In genomic region chr17:76446449-76447231, GRCh38 we compare ENCODE assay signal across 11 cellular contexts. TPM values are rescaled to one million over a fixed set of nuclear protein-coding genes. Genes with fewer than 3 reads are reported as not detected.
DNase-seq lines count a peak whose midpoint lies in the region; ATAC-seq, FAIRE-seq and TF ChIP-seq lines count a peak whose summit lies in the region.
"Had no signal": no experiment of that assay in that cellular context is flagged by ENCODE, and none has a peak within 500 bp of the region (broad histone marks: within the 10 kb centered on the region; RNA-seq: fewer than 3 reads in every experiment).

No MANE protein-coding gene starts in this region.

- H3K9ac ChIP-seq in H9 (ENCODE audit: extremely low read depth, insufficient read length, low read length): no peak overlapping the region
- H3K9ac ChIP-seq in iPS-20b (ENCODE audit: low read depth, low read length): peak overlapping the region; percentile 64; the same call in 1 of the 2 replicates

- peak in 1 of 2 experiments; percentile 30; a peak in 1 of 5 replicates for TF ChIP-seq EP300 in A549 (IDR thresholded peaks at IDR 0.05)

- no peak overlapping the region for H2BK5ac ChIP-seq in H9 (ENCODE audit: insufficient read length, low read length)

- no peak overlapping the region for H2AFZ ChIP-seq in H9 (ENCODE audit: low read length)

- no peak overlapping the region for H4K5ac ChIP-seq in H9 (ENCODE audit: insufficient read length, low read depth, low read length)

- TF ChIP-seq POLR2A in A549 (IDR thresholded peaks at IDR 0.05; ENCODE audit: low read length) (peak; percentile 31; the same call in 1 of the 2 replicates), uterus (IDR thresholded peaks at IDR 0.05) (no peak)

- H2AK5ac ChIP-seq in H9 (ENCODE audit: insufficient read length, low read length): no peak overlapping the region

- peaks cover 82 to 90% of the 10 kb centered on the region in 2 experiments for H3K4me1 Mint-ChIP-seq in H9
- H3K4me1 Mint-ChIP-seq in activated T-helper 1 cell treated with anti-CD3 and anti-CD28 coated beads, Interleukin-12 subunit alpha, Interleukin-12 subunit beta, Interleukin-2, Interleukin-4 antibody, amounts not matched to agents 30 ng/mL and 10 ng/mL and 1 ng/mL, durations not matched to agents 14 hours and 24 hours and 36 hours (ENCODE audit: low read depth): peaks cover 90% of the 10 kb centered on the region

- H3K4me1 ChIP-seq in A549 (peaks cover 80% of the 10 kb centered on the region), H9 (ENCODE audit: insufficient read depth, low read length) (peaks cover 50% of the 10 kb centered on the region), iPS-20b (ENCODE audit: insufficient read depth, low read length) (peaks cover 66% of the 10 kb centered on the region), uterus (no peaks in the 10 kb centered on the region)

- peak; percentile 92 for FAIRE-seq in A549 (lab: Jason Lieb, UNC)
- FAIRE-seq in D721Med (lab: Jason Lieb, UNC): no peak

- H3K27ac Mint-ChIP-seq in H9: peak overlapping the region in 2 of 3 experiments; percentile 84 to 93; a peak in 4 of 7 replicates
- H3K27ac Mint-ChIP-seq in activated T-helper 1 cell treated with anti-CD3 and anti-CD28 coated beads, Interleukin-12 subunit alpha, Interleukin-12 subunit beta, Interleukin-2, Interleukin-4 antibody, amounts not matched to agents 30 ng/mL and 10 ng/mL and 1 ng/mL, durations not matched to agents 14 hours and 24 hours and 36 hours: peak overlapping the region; percentile 42
- H3K27ac Mint-ChIP-seq: dendritic cell treated with granulocyte-macrophage colony-stimulating factor and Interleukin-4, amounts not matched to agents 40 ng/mL and 50 ng/mL, for 4 days had no signal

- H3K79me1 ChIP-seq in H9 (ENCODE audit: insufficient read depth, low read depth, low read length, poor library complexity, severe bottlenecking): peaks cover 4% of the 10 kb centered on the region

- H3K79me2 ChIP-seq in H9 (ENCODE audit: insufficient read depth, low read length): peaks cover 53% of the 10 kb centered on the region; the same call in 1 of the 2 replicates

- no peak overlapping the region for H3K23ac ChIP-seq in H9 (ENCODE audit: insufficient read length, low read depth, low read length)

- H3K36me3 Mint-ChIP-seq in H9 (ENCODE audit: insufficient read depth in 1 of 3, low read depth in 3 of 3): peaks cover 0 to 4% (median 0%) of the 10 kb centered on the region in 3 experiments; a peak in 2 of 7 replicates
- peaks cover 1% of the 10 kb centered on the region for H3K36me3 Mint-ChIP-seq in activated T-helper 1 cell treated with anti-CD3 and anti-CD28 coated beads, Interleukin-12 subunit alpha, Interleukin-12 subunit beta, Interleukin-2, Interleukin-4 antibody, amounts not matched to agents 30 ng/mL and 10 ng/mL and 1 ng/mL, durations not matched to agents 14 hours and 24 hours and 36 hours (ENCODE audit: low read depth)

- no peaks in the 10 kb centered on the region for H3K23me2 ChIP-seq in H9 (ENCODE audit: insufficient read length, low read depth, low read length, poor library complexity, severe bottlenecking)

- H3K18ac ChIP-seq in H9 (ENCODE audit: insufficient read length, low read depth, low read length): no peak overlapping the region

- no peak overlapping the region for H2BK120ac ChIP-seq in H9 (ENCODE audit: low read depth, low read length, poor library complexity, severe bottlenecking)

- peak overlapping the region; percentile 81 to 89 for H3K27ac ChIP-seq in A549
- H3K27ac ChIP-seq in H9 (ENCODE audit: insufficient read length, low read depth, low read length): no peak overlapping the region
- no peak overlapping the region for H3K27ac ChIP-seq in iPS-20b (ENCODE audit: low read length)
- H3K27ac ChIP-seq in uterus: no peak overlapping the region

- CTCF ChIA-PET in A549 (lab: Yijun Ruan, JAX): interaction anchor here (0.7 to 41.7 kb wide), 8 partner anchors 11 to 68 kb away, joined by 3 to 1994 read pairs (median 4); partner anchors contain the start of genes AANAT and RHBDF2

- H3K9me3 ChIP-seq in A549 (no peaks in the 10 kb centered on the region), H9 (ENCODE audit: control insufficient read depth, low read depth, low read length) (no peaks in the 10 kb centered on the region), iPS-20b (ENCODE audit: insufficient read depth, low read depth, low read length) (no peaks in the 10 kb centered on the region), uterus (no peaks in the 10 kb centered on the region)

- H3K4me3 ChIP-seq in A549: peak overlapping the region; percentile 29
- H3K4me3 ChIP-seq in iPS-20b (ENCODE audit: low read length): peak overlapping the region; percentile 3; the same call in 1 of the 2 replicates
- H3K4me3 ChIP-seq in uterus: no peak overlapping the region

- 2% methylated on average over 9 of the region's 9 CpGs for WGBS in A549 (ENCODE audit: missing lambda C conversion rate)
- no CpG with 5 or more reads among the region's 9 CpGs for WGBS in H9 (ENCODE audit: extremely low coverage, insufficient read length, low lambda C conversion rate)

- TF ChIP-seq CTCF in A549 (IDR thresholded peaks at IDR 0.05) (no peak), H9 (conservative IDR thresholded peaks at IDR 0.05) (no peak), uterus (IDR thresholded peaks at IDR 0.05) (no peak), D721Med (IDR thresholded peaks at IDR 0.05; ENCODE audit: insufficient read depth, missing control alignments) (no peak)

- H3K4me2 ChIP-seq in A549 (peak overlapping the region; percentile 86), H9 (ENCODE audit: insufficient read depth, insufficient read length, low read length) (no peak overlapping the region)

- no peak overlapping the region for H2BK15ac ChIP-seq in H9 (ENCODE audit: low read depth, low read length)

- POLR2A ChIA-PET in A549 (lab: Yijun Ruan, JAX): interaction anchor here (0.6 to 1.2 kb wide), 2 partner anchors 11 to 139 kb away, joined by 3 to 6 read pairs; no protein-coding TSS in a partner anchor

- H3K27me3 ChIP-seq in H9 (ENCODE audit: insufficient read depth, low read length) (no peaks in the 10 kb centered on the region), iPS-20b (ENCODE audit: insufficient read depth, low read length) (no peaks in the 10 kb centered on the region), uterus (no peaks in the 10 kb centered on the region)

- H3K4ac ChIP-seq in H9 (ENCODE audit: low read depth, low read length): no peak overlapping the region

- H3K4me3 Mint-ChIP-seq in H9: peak overlapping the region; percentile 7 to 51; a peak in 1 of 5 replicates
- no peak overlapping the region for H3K4me3 Mint-ChIP-seq in activated T-helper 1 cell treated with anti-CD3 and anti-CD28 coated beads, Interleukin-12 subunit alpha, Interleukin-12 subunit beta, Interleukin-2, Interleukin-4 antibody, amounts not matched to agents 30 ng/mL and 10 ng/mL and 1 ng/mL, durations not matched to agents 14 hours and 24 hours and 36 hours
- H3K4me3 Mint-ChIP-seq: dendritic cell treated with granulocyte-macrophage colony-stimulating factor and Interleukin-4, amounts not matched to agents 40 ng/mL and 50 ng/mL, for 4 days had no signal

- H3K36me3 ChIP-seq in iPS-20b (ENCODE audit: insufficient read depth, low read depth, low read length) (no peaks in the 10 kb centered on the region), uterus (no peaks in the 10 kb centered on the region)

- H3K9me3 Mint-ChIP-seq in H9: no peaks in the 10 kb centered on the region; a peak in 1 of 5 replicates
- H3K9me3 Mint-ChIP-seq in activated T-helper 1 cell treated with anti-CD3 and anti-CD28 coated beads, Interleukin-12 subunit alpha, Interleukin-12 subunit beta, Interleukin-2, Interleukin-4 antibody, amounts not matched to agents 30 ng/mL and 10 ng/mL and 1 ng/mL, durations not matched to agents 14 hours and 24 hours and 36 hours: no peaks in the 10 kb centered on the region
- H3K9me3 Mint-ChIP-seq: dendritic cell treated with granulocyte-macrophage colony-stimulating factor and Interleukin-4, amounts not matched to agents 40 ng/mL and 50 ng/mL, for 4 days had no signal

- no peak overlapping the region for H3T11ph ChIP-seq in H9 (ENCODE audit: low read length)

- no peak overlapping the region for H4K8ac ChIP-seq in H9 (replicated peaks; ENCODE audit: insufficient read length, low read depth, low read length)

- H3K27me3 Mint-ChIP-seq in H9 (ENCODE audit: low read depth): no peaks in the 10 kb centered on the region
- H3K27me3 Mint-ChIP-seq in activated T-helper 1 cell treated with anti-CD3 and anti-CD28 coated beads, Interleukin-12 subunit alpha, Interleukin-12 subunit beta, Interleukin-2, Interleukin-4 antibody, amounts not matched to agents 30 ng/mL and 10 ng/mL and 1 ng/mL, durations not matched to agents 14 hours and 24 hours and 36 hours (ENCODE audit: insufficient read depth): no peaks in the 10 kb centered on the region
- H3K27me3 Mint-ChIP-seq: dendritic cell treated with granulocyte-macrophage colony-stimulating factor and Interleukin-4, amounts not matched to agents 40 ng/mL and 50 ng/mL, for 4 days had no signal

- no peak overlapping the region for H4K91ac ChIP-seq in H9 (ENCODE audit: insufficient read length, low read depth, low read length)

- DNase-seq in A549 (ENCODE audit: low read depth in 1 of 2, low spot score in 1 of 2) (peak; percentile 84 to 96), H9 (peak; percentile 56), uterus (no peak), D721Med (ENCODE audit: insufficient read length, low spot score) (no peak)
- no peak for DNase-seq in activated T-helper 1 cell treated with anti-CD3 and anti-CD28 coated beads, Interleukin-12 subunit alpha, Interleukin-12 subunit beta, Interleukin-2, Interleukin-4 antibody, amounts not matched to agents 30 ng/mL and 10 ng/mL and 1 ng/mL, durations not matched to agents 14 hours and 24 hours and 36 hours (ENCODE audit: low spot score)
- DNase-seq: NCI-H2107; stimulated activated CD4-positive, alpha-beta T cell treated with anti-CD3 and anti-CD28 coated beads, Interleukin-4, amount 100 ng/mL, for 24 hours had no signal

- intact Hi-C loops in activated T-helper 1 cell treated with anti-CD3 and anti-CD28 coated beads, Interleukin-12 subunit alpha, Interleukin-12 subunit beta, Interleukin-2, Interleukin-4 antibody, amounts not matched to agents 30 ng/mL and 10 ng/mL and 1 ng/mL, durations not matched to agents 14 hours and 24 hours and 36 hours (cut with micrococcal nuclease): no loop called here
- intact Hi-C loops in uterus (cut with DNase I; ENCODE audit: low total_unique reads): no loop called here

- H3K14ac ChIP-seq in H9 (ENCODE audit: insufficient read depth, low read length): no peak overlapping the region

- H2BK20ac ChIP-seq in H9 (ENCODE audit: low read depth, low read length, poor library complexity, severe bottlenecking): no peak overlapping the region

- ATAC-seq in A549 (peak; percentile 89 to 93), GM21737 (IDR thresholded peaks at IDR 0.05; ENCODE audit: unreplicated experiment) (no peak), HG03342 (IDR thresholded peaks at IDR 0.05; ENCODE audit: unreplicated experiment) (no peak)

- TF ChIP-seq RAD21 in A549 (conservative IDR thresholded peaks at IDR 0.05 in 1 of 2, IDR thresholded peaks at IDR 0.05 in 1 of 2): no peak

- H2BK12ac ChIP-seq in H9 (ENCODE audit: insufficient read length, low read depth, low read length): no peak overlapping the region

- no peaks in the 10 kb centered on the region for H4K20me1 ChIP-seq in H9 (ENCODE audit: control insufficient read depth, insufficient read depth, insufficient read length)

- H3K56ac ChIP-seq in H9 (ENCODE audit: insufficient read length, low read depth, low read length): no peak overlapping the region

RNA-seq across cellular contexts. Expression of gene UBE2O, which starts 6.3 kb away (rescaled TPM):
- 22.0 and 28.8 TPM in 2 replicates for polyA plus RNA-seq in A549 (2011; rRNA removed)
- 21.4 and 22.1 TPM in 2 replicates for polyA plus RNA-seq in A549 (2012; cell fraction: cytosol; rRNA removed)
- polyA plus RNA-seq in A549 (2012; cell fraction: nucleus; rRNA removed): 69.1 and 79.4 TPM in 2 replicates
- polyA plus RNA-seq in A549 (2017; fragmentation: RNase III; extraction: RNeasy Plus Mini Kit Qiagen cat#74134 plus additional on column Dnase treatment): 24.5 to 25.9 TPM (median 25.7 TPM) in 3 replicates
- 68.8 and 81.3 TPM in 2 replicates for polyA minus RNA-seq in A549 (2011; rRNA and poly(A)+ RNA removed)
- total RNA-seq in H9 (2021): 47.7 and 52.6 TPM in 2 replicates
- 44.9 and 45.1 TPM in 2 replicates for total RNA-seq in activated T-helper 1 cell treated with anti-CD3 and anti-CD28 coated beads, Interleukin-12 subunit alpha, Interleukin-12 subunit beta, Interleukin-2, Interleukin-4 antibody, amounts not matched to agents 30 ng/mL and 10 ng/mL and 1 ng/mL, durations not matched to agents 14 hours and 24 hours and 36 hours
- total RNA-seq in uterus: 10 to 100 TPM in 2 of 4 donors, 1 to 10 TPM in 2; 5.0 to 31.5 (median 17.9) TPM

RNA-seq across cellular contexts. Expression of gene AANAT, which starts 20.8 kb away (rescaled TPM):
- polyA plus RNA-seq in A549 (2011; rRNA removed) (0.08 TPM in 1 of 2 replicates, not detected in the other), A549 (2017; fragmentation: RNase III; extraction: RNeasy Plus Mini Kit Qiagen cat#74134 plus additional on column Dnase treatment) (0.13 TPM in 1 of 3 replicates, not detected in the others)
- polyA plus RNA-seq in A549 (2012; cell fraction: cytosol; rRNA removed): 0.21 and 0.26 TPM in 2 replicates
- 0.78 and 0.96 TPM in 2 replicates for polyA plus RNA-seq in A549 (2012; cell fraction: nucleus; rRNA removed)
- not detected in 2 replicates for polyA minus RNA-seq in A549 (2011; rRNA and poly(A)+ RNA removed)
- total RNA-seq in H9 (2021) (0.15 and 0.55 TPM in 2 replicates), uterus (not detected)
- total RNA-seq in activated T-helper 1 cell treated with anti-CD3 and anti-CD28 coated beads, Interleukin-12 subunit alpha, Interleukin-12 subunit beta, Interleukin-2, Interleukin-4 antibody, amounts not matched to agents 30 ng/mL and 10 ng/mL and 1 ng/mL, durations not matched to agents 14 hours and 24 hours and 36 hours: not detected in 2 replicates

RNA-seq across cellular contexts. Expression of gene RHBDF2, which starts 54.6 kb away (rescaled TPM):
- polyA plus RNA-seq in A549 (2011; rRNA removed) (14.0 and 19.9 TPM in 2 replicates), A549 (2017; fragmentation: RNase III; extraction: RNeasy Plus Mini Kit Qiagen cat#74134 plus additional on column Dnase treatment) (42.9 to 50.2 TPM (median 46.0 TPM) in 3 replicates)
- 37.0 and 54.6 TPM in 2 replicates for polyA plus RNA-seq in A549 (2012; cell fraction: cytosol; rRNA removed)
- 149 and 184 TPM in 2 replicates for polyA plus RNA-seq in A549 (2012; cell fraction: nucleus; rRNA removed)
- polyA minus RNA-seq in A549 (2011; rRNA and poly(A)+ RNA removed): 17.4 and 22.8 TPM in 2 replicates
- total RNA-seq in H9 (2021) (17.1 and 19.7 TPM in 2 replicates), uterus (10 to 100 TPM in 2 of 4 donors, 1 to 10 TPM in 2; 3.8 to 26.1 (median 8.4) TPM)
- 53.2 and 53.7 TPM in 2 replicates for total RNA-seq in activated T-helper 1 cell treated with anti-CD3 and anti-CD28 coated beads, Interleukin-12 subunit alpha, Interleukin-12 subunit beta, Interleukin-2, Interleukin-4 antibody, amounts not matched to agents 30 ng/mL and 10 ng/mL and 1 ng/mL, durations not matched to agents 14 hours and 24 hours and 36 hours

Comparison
In these comparisons a context has a peak if more than half of its experiments do, and no peak if none do; other contexts are left out.
1. ATAC-seq: peak in A549 (2 of 2); none in GM21737 (single experiment) and HG03342 (single experiment).
2. DNase-seq: peak in A549 (2 of 2) and H9 (single experiment); none in activated T-helper 1 cell treated with anti-CD3 and anti-CD28 coated beads, Interleukin-12 subunit alpha, Interleukin-12 subunit beta, Interleukin-2, Interleukin-4 antibody, amounts not matched to agents 30 ng/mL and 10 ng/mL and 1 ng/mL, durations not matched to agents 14 hours and 24 hours and 36 hours (single experiment), uterus (0 of 2) and D721Med (single experiment).
3. H3K27ac ChIP-seq: peak in A549 (2 of 2); none in H9 (single experiment), iPS-20b (single experiment) and uterus (0 of 2).
4. H3K4me3 ChIP-seq: peak in A549 (single experiment) and iPS-20b (single experiment); none in uterus (0 of 2).